13 cellular contexts compared by ENCODE assay signal in genomic region chr2:63875143-63875542, GRCh38. TPM values are rescaled to one million over a fixed set of nuclear protein-coding genes. Genes with fewer than 3 reads are reported as not detected.
DNase-seq lines count a peak whose midpoint lies in the region; ATAC-seq and TF ChIP-seq lines count a peak whose summit lies in the region.
"Had no signal": no experiment of that assay in that cellular context is flagged by ENCODE, and none has a peak within 500 bp of the region (broad histone marks: within the 10 kb centered on the region; RNA-seq: fewer than 3 reads in every experiment).

No MANE protein-coding gene starts in this region.

- no peaks in the 10 kb centered on the region for H3K9me3 ChIP-seq in SK-N-SH
- no peaks in the 10 kb centered on the region for H3K9me3 ChIP-seq in body of pancreas
- peaks cover 0 to 5% (median 0%) of the 10 kb centered on the region in 12 donors for H3K9me3 ChIP-seq in heart left ventricle
- no peaks in the 10 kb centered on the region for H3K9me3 ChIP-seq in suprapubic skin
- no peaks in the 10 kb centered on the region for H3K9me3 ChIP-seq in mucosa of descending colon

- no peaks in the 10 kb centered on the region for H3F3A ChIP-seq in SK-N-SH (replicated peaks; ENCODE audit: insufficient read depth)

- ATAC-seq in SK-N-SH treated with all-trans-retinoic acid at 6 μM for 48 hours (peak; percentile 31), body of pancreas (peak; percentile 53), heart left ventricle (peak; percentile 54 to 67 (median 60)), mucosa of descending colon (no peak)
- ATAC-seq: HepG2 had no signal

- H3K9me2 ChIP-seq in SK-N-SH: no peaks in the 10 kb centered on the region

- H3K4me3 ChIP-seq in SK-N-SH (ENCODE audit: low read depth in 2 of 2, low read length in 1 of 2) (no peak overlapping the region), body of pancreas (no peak overlapping the region), heart left ventricle (no peak overlapping the region), suprapubic skin (peak overlapping the region; percentile 11), mucosa of descending colon (no peak overlapping the region)

- no peak overlapping the region for H3K27ac ChIP-seq in SK-N-SH (ENCODE audit: low read depth in 2 of 2, low read length in 1 of 2)
- peak overlapping the region in 1 of 4 donors; percentile 64 for H3K27ac ChIP-seq in body of pancreas
- H3K27ac ChIP-seq in heart left ventricle: peak overlapping the region in 8 of 12 donors; percentile 13 to 71 (median 41)
- H3K27ac ChIP-seq in suprapubic skin: peak overlapping the region; percentile 84
- H3K27ac ChIP-seq: 22Rv1 had no signal

- intact Hi-C loops in body of pancreas (cut with DNase I) (no loop called here), heart left ventricle (cut with DNase I) (loop anchor here in 2 of 10 donors (5.0 kb wide), 1 partner anchor 33 kb away; the partner anchor contains the start of gene UGP2 (in 2 of the 2)), mucosa of descending colon (cut with DNase I, micrococcal nuclease) (no loop called here)

- 82% methylated on average over 1 of the region's 1 CpG for WGBS in SK-N-SH (ENCODE audit: low lambda C conversion rate)
- 38 to 60% methylated on average over 1 of the region's 1 CpG for WGBS in body of pancreas, 2 donors
- 64 to 73% (median 69%) methylated on average over 1 of the region's 1 CpG for WGBS in heart left ventricle, 4 donors
- WGBS in suprapubic skin: 20% methylated on average over 1 of the region's 1 CpG

- TF ChIP-seq POLR2A in body of pancreas (IDR thresholded peaks at IDR 0.05) (no peak), heart left ventricle (IDR thresholded peaks at IDR 0.05) (no peak), suprapubic skin (IDR thresholded peaks at IDR 0.05) (no peak)

- TF ChIP-seq RAD21 in SK-N-SH (IDR thresholded peaks at IDR 0.05; ENCODE audit: low read length): no peak

- POLR2A ChIA-PET in SK-N-SH (lab: Yijun Ruan, JAX): no interaction called here

- no peak overlapping the region for H3K9ac ChIP-seq in SK-N-SH

- H2AFZ ChIP-seq in SK-N-SH (ENCODE audit: low read depth): no peak overlapping the region

- H3K4me1 ChIP-seq in SK-N-SH (ENCODE audit: control insufficient read depth in 1 of 2, insufficient read depth in 2 of 2, low read depth in 1 of 2, low read length in 1 of 2) (peaks cover 0 to 6% of the 10 kb centered on the region in 2 experiments; a peak in 3 of 4 replicates), body of pancreas (peaks cover 6% of the 10 kb centered on the region), heart left ventricle (peaks cover 0 to 61% (median 33%) of the 10 kb centered on the region in 12 donors), suprapubic skin (peaks cover 42% of the 10 kb centered on the region), mucosa of descending colon (ENCODE audit: low read depth) (no peaks in the 10 kb centered on the region)

- TF ChIP-seq EP300 in SK-N-SH (IDR thresholded peaks at IDR 0.05; ENCODE audit: borderline replicate concordance in 1 of 2, low read depth in 1 of 2, low read length in 1 of 2) (no peak), suprapubic skin (IDR thresholded peaks at IDR 0.05) (no peak)

- DNase-seq in SK-N-SH (no peak), body of pancreas (no peak), heart left ventricle (no peak), suprapubic skin (ENCODE audit: low spot score in 2 of 2) (no peak), OCI-M2 (lab: John Stamatoyannopoulos, UW; ENCODE audit: unreplicated experiment) (no peak), mucosa of descending colon (no peak), NCI-H187 (lab: John Stamatoyannopoulos, UW) (no peak)
- DNase-seq: activated CD8-positive, alpha-beta memory T cell treated with anti-CD3 and anti-CD28 coated beads, Interleukin-2, amount 50 U/mL, for 4 hours; mesendoderm; NCI-H1930 had no signal

- no peaks in the 10 kb centered on the region for H4K20me1 ChIP-seq in SK-N-SH (ENCODE audit: insufficient read depth)

- H3K36me3 ChIP-seq in SK-N-SH (replicated peaks in 1 of 2; ENCODE audit: control insufficient read depth in 1 of 2, insufficient read depth in 2 of 2, low read length in 1 of 2): peaks cover 24 to 36% of the 10 kb centered on the region in 2 experiments
- H3K36me3 ChIP-seq in body of pancreas (replicated peaks in 1 of 2; ENCODE audit: insufficient read depth in 1 of 2, low read depth in 2 of 2): no peaks in the 10 kb centered on the region
- peaks cover 0 to 33% (median 19%) of the 10 kb centered on the region in 9 donors for H3K36me3 ChIP-seq in heart left ventricle
- peaks cover 16% of the 10 kb centered on the region for H3K36me3 ChIP-seq in suprapubic skin
- no peaks in the 10 kb centered on the region for H3K36me3 ChIP-seq in mucosa of descending colon (ENCODE audit: low read depth)

- H3K4me2 ChIP-seq in SK-N-SH: no peak overlapping the region

- TF ChIP-seq CTCF in SK-N-SH (IDR thresholded peaks at IDR 0.05) (no peak), body of pancreas (IDR thresholded peaks at IDR 0.05) (no peak), heart left ventricle (IDR thresholded peaks at IDR 0.05) (no peak), suprapubic skin (IDR thresholded peaks at IDR 0.05) (no peak), mucosa of descending colon (IDR thresholded peaks at IDR 0.05) (no peak)

- peaks cover 23% of the 10 kb centered on the region; the same call in 1 of the 2 replicates for H3K79me2 ChIP-seq in SK-N-SH (ENCODE audit: insufficient read depth)

- CTCF ChIA-PET in SK-N-SH (lab: Yijun Ruan, JAX): interaction anchor here (1.0 to 1.9 kb wide), 2 partner anchors 10 to 18 kb away, joined by 3 to 4 read pairs; no protein-coding TSS in a partner anchor

- H3K27me3 ChIP-seq in SK-N-SH (ENCODE audit: insufficient read depth) (no peaks in the 10 kb centered on the region), body of pancreas (no peaks in the 10 kb centered on the region), heart left ventricle (no peaks in the 10 kb centered on the region), suprapubic skin (no peaks in the 10 kb centered on the region)

TF ChIP-seq in SK-N-SH treated with all-trans-retinoic acid at 6 μM for 48 hours, 23 proteins besides CTCF, POLR2A, EP300 and RAD21 (continues in another document):
- no peak for TF ChIP-seq ZFP3 (CRISPR knock-in tag; IDR thresholded peaks at IDR 0.05)
- TF ChIP-seq BACH2 (CRISPR knock-in tag; IDR thresholded peaks at IDR 0.05; ENCODE audit: borderline replicate concordance): no peak
- TF ChIP-seq PATZ1 (CRISPR knock-in tag; IDR thresholded peaks at IDR 0.05; ENCODE audit: borderline replicate concordance): no peak

TF ChIP-seq in SK-N-SH, 30 proteins besides CTCF, POLR2A, EP300 and RAD21:
- no peak for TF ChIP-seq JUND (IDR thresholded peaks at IDR 0.05)
- TF ChIP-seq TCF12 (IDR thresholded peaks at IDR 0.05): no peak
- TF ChIP-seq SIN3A (IDR thresholded peaks at IDR 0.05; ENCODE audit: borderline replicate concordance, low read depth, low read length): no peak
- no peak for TF ChIP-seq ELF1 (IDR thresholded peaks at IDR 0.05)
- no peak for TF ChIP-seq FOSL2 (IDR thresholded peaks at IDR 0.05; ENCODE audit: borderline replicate concordance, low read depth)
- TF ChIP-seq RFX5 (IDR thresholded peaks at IDR 0.05; ENCODE audit: low read length): no peak
- TF ChIP-seq MEF2A (IDR thresholded peaks at IDR 0.05; ENCODE audit: borderline replicate concordance, low read depth): no peak
- TF ChIP-seq RCOR1 (IDR thresholded peaks at IDR 0.05; ENCODE audit: low read length): no peak
- TF ChIP-seq PBX3 (IDR thresholded peaks at IDR 0.05): no peak
TF ChIP-seq in SK-N-SH: peak in this region for 0.

RNA-seq across cellular contexts. Expression of gene UGP2, which starts 33.4 kb away (rescaled TPM):
- 30.1 and 39.1 TPM in 2 replicates for polyA plus RNA-seq in SK-N-SH (2012; rRNA removed)
- 55.9 and 74.5 TPM in 2 replicates for polyA plus RNA-seq in SK-N-SH (2012; cell fraction: cytosol; rRNA removed)
- 10.6 and 24.6 TPM in 2 replicates for polyA plus RNA-seq in SK-N-SH (2012; cell fraction: nucleus; rRNA removed)
- total RNA-seq in body of pancreas: 10 to 100 TPM; 64.3 to 93.3 TPM
- 100 to 1,000 TPM; 175 to 972 (median 331) TPM for total RNA-seq in heart left ventricle
- polyA plus RNA-seq in heart left ventricle: 1,000 to 10,000 TPM in 1 of 2 donors, 100 to 1,000 TPM in 1; 206 to 1,308 TPM
- total RNA-seq in suprapubic skin: 10 to 100 TPM; 60.1 to 84.9 (median 65.2) TPM
- total RNA-seq in mucosa of descending colon: 100 to 1,000 TPM; 408 to 683 (median 538) TPM

Comparison
In these comparisons a context has a peak if more than half of its experiments do, and no peak if none do; other contexts are left out.
1. H3K27ac ChIP-seq: peak in heart left ventricle (8 of 12) and suprapubic skin (single experiment); none in SK-N-SH (0 of 2).